18 cellular contexts compared by ENCODE assay signal in genomic region chr19:8481191-8481590, GRCh38. TPM values are rescaled to one million over a fixed set of nuclear protein-coding genes. Genes with fewer than 3 reads are reported as not detected.
DNase-seq lines count a peak whose midpoint lies in the region; ATAC-seq, FAIRE-seq and TF ChIP-seq lines count a peak whose summit lies in the region.
"Had no signal": no experiment of that assay in that cellular context is flagged by ENCODE, and none has a peak within 500 bp of the region (broad histone marks: within the 10 kb centered on the region; RNA-seq: fewer than 3 reads in every experiment).

No MANE protein-coding gene starts in this region.

- peaks cover 11% of the 10 kb centered on the region for H3K36me3 Mint-ChIP-seq in astrocyte (ENCODE audit: low read depth, unreplicated experiment)
- peaks cover 30% of the 10 kb centered on the region for H3K36me3 Mint-ChIP-seq in memory B cell
- peaks cover 23% of the 10 kb centered on the region for H3K36me3 Mint-ChIP-seq in type B pancreatic cell
- H3K36me3 Mint-ChIP-seq in stimulated activated memory B cell treated with anti-CD40 and anti-IgM and Interleukin-4, amounts not matched to agents 10 μg/mL and 1 μg/mL and 100 μg/mL, for 72 hours, result peaks cover 72% of the 10 kb centered on the region

- H3K36me3 ChIP-seq in cardiac muscle cell, result peaks cover 27% of the 10 kb centered on the region
- H3K36me3 ChIP-seq in right atrium auricular region, result peaks cover 55% of the 10 kb centered on the region
- H3K36me3 ChIP-seq in astrocyte (ENCODE audit: insufficient read depth, low read length), result peaks cover 37% of the 10 kb centered on the region

- no peak overlapping the region for H3K4me2 ChIP-seq in astrocyte (ENCODE audit: low read length)

- H3K27ac ChIP-seq in cardiac muscle cell, result peak overlapping the region; percentile 40
- no peak overlapping the region for H3K27ac ChIP-seq in right atrium auricular region
- H3K27ac ChIP-seq in astrocyte (ENCODE audit: low read depth, low read length), result no peak overlapping the region

- in situ Hi-C loops in G401 (cut with HindIII; ENCODE audit: low sequenced_read_pairs), result no loop called here

- no peak overlapping the region for H3K4me3 ChIP-seq in cardiac muscle cell
- no peak overlapping the region for H3K4me3 ChIP-seq in right atrium auricular region
- no peak overlapping the region for H3K4me3 ChIP-seq in astrocyte (ENCODE audit: insufficient read depth, low read depth, low read length)
- H3K4me3 ChIP-seq: dorsolateral prefrontal cortex had no signal

- H3K79me2 ChIP-seq in astrocyte (ENCODE audit: insufficient read depth, low read length), result peaks cover 89% of the 10 kb centered on the region

- peaks cover 15% of the 10 kb centered on the region for H3K4me1 Mint-ChIP-seq in astrocyte (ENCODE audit: low read depth, unreplicated experiment)
- H3K4me1 Mint-ChIP-seq in memory B cell, result peaks cover 24% of the 10 kb centered on the region
- H3K4me1 Mint-ChIP-seq in type B pancreatic cell (ENCODE audit: unreplicated experiment), result peaks cover 15% of the 10 kb centered on the region
- H3K4me1 Mint-ChIP-seq in stimulated activated memory B cell treated with anti-CD40 and anti-IgM and Interleukin-4, amounts not matched to agents 10 μg/mL and 1 μg/mL and 100 μg/mL, for 72 hours, result peaks cover 30% of the 10 kb centered on the region

- no peaks in the 10 kb centered on the region for H3K27me3 ChIP-seq in cardiac muscle cell
- H3K27me3 ChIP-seq in right atrium auricular region, result no peaks in the 10 kb centered on the region
- H3K27me3 ChIP-seq in astrocyte (ENCODE audit: insufficient read depth, low read length), result no peaks in the 10 kb centered on the region
- H3K27me3 ChIP-seq: dorsolateral prefrontal cortex, gastrocnemius medialis had no signal

- no peak overlapping the region for H3K4me3 Mint-ChIP-seq in astrocyte (ENCODE audit: unreplicated experiment)
- no peak overlapping the region for H3K4me3 Mint-ChIP-seq in memory B cell
- H3K4me3 Mint-ChIP-seq in type B pancreatic cell, result no peak overlapping the region
- no peak overlapping the region for H3K4me3 Mint-ChIP-seq in stimulated activated memory B cell treated with anti-CD40 and anti-IgM and Interleukin-4, amounts not matched to agents 10 μg/mL and 1 μg/mL and 100 μg/mL, for 72 hours

- no peaks in the 10 kb centered on the region for H3K27me3 Mint-ChIP-seq in astrocyte (ENCODE audit: low read depth, unreplicated experiment)
- no peaks in the 10 kb centered on the region for H3K27me3 Mint-ChIP-seq in memory B cell
- H3K27me3 Mint-ChIP-seq in type B pancreatic cell, result no peaks in the 10 kb centered on the region
- H3K27me3 Mint-ChIP-seq in stimulated activated memory B cell treated with anti-CD40 and anti-IgM and Interleukin-4, amounts not matched to agents 10 μg/mL and 1 μg/mL and 100 μg/mL, for 72 hours, result no peaks in the 10 kb centered on the region

- H3K9me3 ChIP-seq in cardiac muscle cell (ENCODE audit: low read depth) (no peaks in the 10 kb centered on the region), right atrium auricular region (no peaks in the 10 kb centered on the region), astrocyte (ENCODE audit: insufficient read depth, low read depth, low read length) (no peaks in the 10 kb centered on the region)
- H3K9me3 ChIP-seq: gastrocnemius medialis had no signal

- H3K27ac Mint-ChIP-seq in astrocyte (ENCODE audit: unreplicated experiment) (peak overlapping the region; percentile 42), memory B cell (peak overlapping the region; percentile 35), type B pancreatic cell (peak overlapping the region; percentile 74)
- H3K27ac Mint-ChIP-seq in stimulated activated memory B cell treated with anti-CD40 and anti-IgM and Interleukin-4, amounts not matched to agents 10 μg/mL and 1 μg/mL and 100 μg/mL, for 72 hours, result no peak overlapping the region

- no peaks in the 10 kb centered on the region for H3K4me1 ChIP-seq in cardiac muscle cell (ENCODE audit: low read depth)
- H3K4me1 ChIP-seq in right atrium auricular region, result peaks cover 2 to 52% of the 10 kb centered on the region in 2 donors
- no peaks in the 10 kb centered on the region for H3K4me1 ChIP-seq in astrocyte (ENCODE audit: insufficient read depth, low read length)

- peaks cover 92% of the 10 kb centered on the region for H4K20me1 ChIP-seq in astrocyte (ENCODE audit: insufficient read depth, low read length)

- ATAC-seq in memory B cell (ENCODE audit: low read depth), result no peak
- ATAC-seq in stimulated activated memory B cell treated with anti-CD40 and anti-IgM and Interleukin-4, amounts not matched to agents 10 μg/mL and 1 μg/mL and 100 μg/mL, for 72 hours, result no peak
- ATAC-seq: activated CD4-positive, CD25-positive, alpha-beta regulatory T cell treated with anti-CD3 and anti-CD28 coated beads, Interleukin-2, amount 50 U/mL, for 24 hours; gastrocnemius medialis; SK-N-SH treated with all-trans-retinoic acid at 6 μM for 48 hours had no signal

- H2AFZ ChIP-seq in astrocyte (ENCODE audit: low read depth, low read length), result no peak overlapping the region

- H3K9ac ChIP-seq in astrocyte (ENCODE audit: low read length), result no peak overlapping the region

- TF ChIP-seq CTCF in cardiac muscle cell (IDR thresholded peaks at IDR 0.05; ENCODE audit: low read depth, low read length) (no peak), right atrium auricular region (IDR thresholded peaks at IDR 0.05) (no peak), astrocyte (IDR thresholded peaks at IDR 0.05; ENCODE audit: insufficient read depth, low read depth, low read length) (no peak), type B pancreatic cell (conservative IDR thresholded peaks at IDR 0.05) (no peak)

- FAIRE-seq in astrocyte (lab: Jason Lieb, UNC), result no peak
- FAIRE-seq: GM18507 had no signal

- DNase-seq in cardiac muscle cell (ENCODE audit: low read depth in 1 of 2, low spot score in 1 of 2) (no peak), right atrium auricular region (ENCODE audit: low spot score) (no peak), astrocyte (ENCODE audit: low read depth) (no peak), memory B cell (ENCODE audit: low spot score in 2 of 2) (no peak), type B pancreatic cell (ENCODE audit: extremely low spot score, unreplicated experiment) (no peak), G401 (ENCODE audit: low spot score) (no peak)
- DNase-seq in stimulated activated CD4-positive, alpha-beta T cell treated with anti-CD3 and anti-CD28 coated beads, Interleukin-15, amount 100 ng/mL, for 24 hours, result no peak
- DNase-seq: dorsolateral prefrontal cortex, EL, gastrocnemius medialis, KBM-7, left cardiac atrium, NCI-H2029 had no signal

- H3K9me3 Mint-ChIP-seq in astrocyte (ENCODE audit: unreplicated experiment) (no peaks in the 10 kb centered on the region), memory B cell (no peaks in the 10 kb centered on the region), type B pancreatic cell (no peaks in the 10 kb centered on the region)
- no peaks in the 10 kb centered on the region for H3K9me3 Mint-ChIP-seq in stimulated activated memory B cell treated with anti-CD40 and anti-IgM and Interleukin-4, amounts not matched to agents 10 μg/mL and 1 μg/mL and 100 μg/mL, for 72 hours

RNA-seq across cellular contexts. Expression of gene PRAM1, which starts 21.2 kb away (rescaled TPM):
- total RNA-seq in cardiac muscle cell, result 0.33 and 1.2 TPM in 2 replicates
- 0.22 and 1.2 TPM in 2 replicates for polyA plus RNA-seq in cardiac muscle cell
- under 1 TPM; 0.19 to 0.79 TPM for total RNA-seq in right atrium auricular region
- 0.25 and 0.36 TPM in 2 replicates for total RNA-seq in astrocyte
- 0.31 TPM in 2 replicates for total RNA-seq in type B pancreatic cell (ENCODE audit: low replicate concordance)
- total RNA-seq in G401 (2014; rRNA removed; shearing (Covaris generic)), result not detected in 2 replicates
- total RNA-seq: osteoblast had no signal

RNA-seq across cellular contexts. Expression of gene ZNF414, which starts 32.8 kb away (rescaled TPM):
- total RNA-seq in cardiac muscle cell (21.1 and 50.7 TPM in 2 replicates), right atrium auricular region (10 to 100 TPM in 1 of 2 donors, 1 to 10 TPM in 1; 8.2 to 13.5 TPM), astrocyte (15.8 and 17.2 TPM in 2 replicates), type B pancreatic cell (ENCODE audit: low replicate concordance) (19.9 and 25.4 TPM in 2 replicates)
- polyA plus RNA-seq in cardiac muscle cell, result 64.2 and 82.2 TPM in 2 replicates
- not detected in 2 replicates for total RNA-seq in G401 (2014; rRNA removed; shearing (Covaris generic))

RNA-seq across cellular contexts. Expression of gene HNRNPM, which starts 36.4 kb away (rescaled TPM):
- total RNA-seq in cardiac muscle cell, result 79.1 and 103 TPM in 2 replicates
- 106 and 246 TPM in 2 replicates for polyA plus RNA-seq in cardiac muscle cell
- 10 to 100 TPM; 51.0 to 76.5 TPM for total RNA-seq in right atrium auricular region
- total RNA-seq in astrocyte, result 137 and 172 TPM in 2 replicates
- total RNA-seq in type B pancreatic cell (ENCODE audit: low replicate concordance), result 197 and 317 TPM in 2 replicates
- 101 and 123 TPM in 2 replicates for total RNA-seq in G401 (2014; rRNA removed; shearing (Covaris generic))
